12 cellular contexts compared by ENCODE assay signal in genomic region chr10:95169522-95169921, GRCh38. TPM values are rescaled to one million over a fixed set of nuclear protein-coding genes. Genes with fewer than 3 reads are reported as not detected.
"Had no signal": no experiment of that assay in that cellular context is flagged by ENCODE, and none has a peak within 500 bp of the region (broad histone marks: within the 10 kb centered on the region; RNA-seq: fewer than 3 reads in every experiment).

No MANE protein-coding gene starts in this region.

- H2AFZ ChIP-seq: GM23248, GM23338 had no signal

- H3K4me2 ChIP-seq: GM23338 had no signal

- H3K4me3 ChIP-seq: GM23248, GM23338, HAP-1 had no signal

- H3K4me1 ChIP-seq: HAP-1 had no signal

- FAIRE-seq: H1, H54 had no signal

- ATAC-seq: GM23338, HCT116 had no signal

- H3K9ac ChIP-seq: GM23248 had no signal

- H3K36me3 ChIP-seq: HAP-1 had no signal

- H3K9me3 ChIP-seq: HAP-1 had no signal

- DNase-seq: GM23248, GOT3, H7, H9, HCEC 1CT, HFFc6 had no signal

- H3K27ac ChIP-seq: GM23248 had no signal

RNA-seq across cellular contexts. Expression of gene ACSM6, which starts 24.5 kb away (rescaled TPM):
- total RNA-seq: GM23248, GM23338, H1, H4, H7, H9, HFFc6 had no signal
